8 cellular contexts compared by ENCODE assay signal in genomic region chr7:39854616-39855324, GRCh38.
DNase-seq lines count a peak whose midpoint lies in the region; ATAC-seq and TF ChIP-seq lines count a peak whose summit lies in the region.
"Not testable (repeated sequence)": the region's sequence is repeated elsewhere in the genome, so short reads cannot be mapped to it uniquely, and the experiment has no call there.

No MANE protein-coding gene starts in this region.

- H3K36me3 Mint-ChIP-seq in HFFc6 (ENCODE audit: low read depth); activated CD8-positive, alpha-beta T cell treated with anti-CD3 and anti-CD28 coated beads, Interleukin-2, amount 10 ng/mL, durations not matched to agents 7 days and 5 days (ENCODE audit: low read depth); dendritic cell treated with granulocyte-macrophage colony-stimulating factor and Interleukin-4, amounts not matched to agents 40 ng/mL and 50 ng/mL, for 4 days (ENCODE audit: low read depth): not testable (repeated sequence)

- BruUV-seq in A673 (replicated peaks; lab: Mats Ljungman, UMichigan) = not testable (repeated sequence)

- H3K27me3 ChIP-seq in A673 (replicated peaks; ENCODE audit: insufficient read depth, low read depth, low read length, poor library complexity) = not testable (repeated sequence)
- peaks cover 11% of the 10 kb centered on the region for H3K27me3 ChIP-seq in skeletal muscle satellite cell (ENCODE audit: control insufficient read depth, insufficient read depth, low read length)

- not testable (repeated sequence) for DNase-seq in A673 (ENCODE audit: low spot score); HFFc6; activated CD8-positive, alpha-beta T cell treated with anti-CD3 and anti-CD28 coated beads, Interleukin-2, amount 10 ng/mL, durations not matched to agents 7 days and 5 days; left colon

- H3K27me3 Mint-ChIP-seq in HFFc6 (ENCODE audit: insufficient read depth) = peaks cover 41% of the 10 kb centered on the region
- H3K27me3 Mint-ChIP-seq in activated CD8-positive, alpha-beta T cell treated with anti-CD3 and anti-CD28 coated beads, Interleukin-2, amount 10 ng/mL, durations not matched to agents 7 days and 5 days (ENCODE audit: low read depth) = peaks cover 37% of the 10 kb centered on the region
- H3K27me3 Mint-ChIP-seq in dendritic cell treated with granulocyte-macrophage colony-stimulating factor and Interleukin-4, amounts not matched to agents 40 ng/mL and 50 ng/mL, for 4 days = peaks cover 26% of the 10 kb centered on the region

- not testable (repeated sequence) for TF ChIP-seq CTCF in A673 (conservative IDR thresholded peaks at IDR 0.05; ENCODE audit: low read depth, low read length); HFFc6 (IDR thresholded peaks at IDR 0.05)

- intact Hi-C loops in A673 (cut with micrococcal nuclease; ENCODE audit: unreplicated experiment); dendritic cell treated with granulocyte-macrophage colony-stimulating factor and Interleukin-4, amounts not matched to agents 40 ng/mL and 50 ng/mL, for 4 days (cut with micrococcal nuclease); left colon (cut with DNase I, micrococcal nuclease): not testable (repeated sequence)

- CTCF ChIA-PET in A673 (lab: Charles Lee) = not testable (repeated sequence)
- CTCF ChIA-PET in activated CD8-positive, alpha-beta T cell treated with anti-CD3 and anti-CD28 coated beads, Interleukin-2, amount 10 ng/mL, durations not matched to agents 7 days and 5 days (lab: Charles Lee) = interaction anchor here (1.3 to 2.2 kb wide), 2 partner anchors 42 to 198 kb away, joined by 7 to 8 read pairs; no protein-coding TSS in a partner anchor

- not testable (repeated sequence) for H3K36me3 ChIP-seq in A673 (ENCODE audit: insufficient read depth, low read length, poor library complexity, severe bottlenecking); skeletal muscle satellite cell (ENCODE audit: insufficient read depth, low read length)

- H3K9me3 ChIP-seq in A673 (ENCODE audit: low read depth, low read length, poor library complexity, severe bottlenecking); skeletal muscle satellite cell (replicated peaks; ENCODE audit: low read length): not testable (repeated sequence)

- H3K4me3 ChIP-seq in A673 (ENCODE audit: low read depth, low read length, poor library complexity, severe bottlenecking) (peak overlapping the region; percentile 12), skeletal muscle satellite cell (ENCODE audit: low read length) (peak overlapping the region; percentile 57)

- 0 out of 2 replicates have a peak overlapping the region, but pooled peaks have one; percentile 10 for H3K4me3 Mint-ChIP-seq in HFFc6
- peak overlapping the region; percentile 68 for H3K4me3 Mint-ChIP-seq in activated CD8-positive, alpha-beta T cell treated with anti-CD3 and anti-CD28 coated beads, Interleukin-2, amount 10 ng/mL, durations not matched to agents 7 days and 5 days
- peak overlapping the region; percentile 74 for H3K4me3 Mint-ChIP-seq in dendritic cell treated with granulocyte-macrophage colony-stimulating factor and Interleukin-4, amounts not matched to agents 40 ng/mL and 50 ng/mL, for 4 days

- not testable (repeated sequence) for H3K9me3 Mint-ChIP-seq in HFFc6; activated CD8-positive, alpha-beta T cell treated with anti-CD3 and anti-CD28 coated beads, Interleukin-2, amount 10 ng/mL, durations not matched to agents 7 days and 5 days (ENCODE audit: insufficient read depth); dendritic cell treated with granulocyte-macrophage colony-stimulating factor and Interleukin-4, amounts not matched to agents 40 ng/mL and 50 ng/mL, for 4 days

- H3K4me1 Mint-ChIP-seq in HFFc6 (ENCODE audit: low read depth); dendritic cell treated with granulocyte-macrophage colony-stimulating factor and Interleukin-4, amounts not matched to agents 40 ng/mL and 50 ng/mL, for 4 days (ENCODE audit: low read depth): not testable (repeated sequence)
- H3K4me1 Mint-ChIP-seq in activated CD8-positive, alpha-beta T cell treated with anti-CD3 and anti-CD28 coated beads, Interleukin-2, amount 10 ng/mL, durations not matched to agents 7 days and 5 days (ENCODE audit: low read depth) = peaks cover 11% of the 10 kb centered on the region

- H3K27ac Mint-ChIP-seq in HFFc6; activated CD8-positive, alpha-beta T cell treated with anti-CD3 and anti-CD28 coated beads, Interleukin-2, amount 10 ng/mL, durations not matched to agents 7 days and 5 days: not testable (repeated sequence)
- H3K27ac Mint-ChIP-seq in dendritic cell treated with granulocyte-macrophage colony-stimulating factor and Interleukin-4, amounts not matched to agents 40 ng/mL and 50 ng/mL, for 4 days = peak overlapping the region; percentile 25

- peak; percentile 82 for ATAC-seq in GM19035 (IDR thresholded peaks at IDR 0.05; ENCODE audit: unreplicated experiment)
- peak; percentile 95 for ATAC-seq in HG03521 (IDR thresholded peaks at IDR 0.05; ENCODE audit: unreplicated experiment)
- peak; percentile 100 for ATAC-seq in activated CD8-positive, alpha-beta T cell treated with anti-CD3 and anti-CD28 coated beads, Interleukin-2, amount 10 ng/mL, durations not matched to agents 7 days and 5 days
- ATAC-seq in left colon = peak; percentile 71

- peak overlapping the region; percentile 67 for H3K4me2 ChIP-seq in skeletal muscle satellite cell (ENCODE audit: low read length)

- H3K27ac ChIP-seq in A673 (ENCODE audit: low read depth, low read length, poor library complexity, severe bottlenecking) = not testable (repeated sequence)

- POLR2A ChIA-PET in A673 (lab: Charles Lee; ENCODE audit: low non-redundant PET); activated CD8-positive, alpha-beta T cell treated with anti-CD3 and anti-CD28 coated beads, Interleukin-2, amount 10 ng/mL, durations not matched to agents 7 days and 5 days (lab: Charles Lee): not testable (repeated sequence)

- not testable (repeated sequence) for H3K4me1 ChIP-seq in A673 (ENCODE audit: insufficient read depth, low read length, poor library complexity, severe bottlenecking); skeletal muscle satellite cell (ENCODE audit: control insufficient read depth, insufficient read depth, low read length)

- H3K9ac ChIP-seq in skeletal muscle satellite cell (ENCODE audit: low read depth, low read length) = not testable (repeated sequence)

Comparison
In these comparisons a context has a peak if more than half of its experiments do, and no peak if none do; other contexts are left out.
1. H3K4me3 Mint-ChIP-seq: peak in every context shown above with its lines; median percentile 74 in dendritic cell treated with granulocyte-macrophage colony-stimulating factor and Interleukin-4, amounts not matched to agents 40 ng/mL and 50 ng/mL, for 4 days; 68 in activated CD8-positive, alpha-beta T cell treated with anti-CD3 and anti-CD28 coated beads, Interleukin-2, amount 10 ng/mL, durations not matched to agents 7 days and 5 days; 10 in HFFc6.